ENCODE assay signal across 23 cellular contexts in the genomic region with DNA sequence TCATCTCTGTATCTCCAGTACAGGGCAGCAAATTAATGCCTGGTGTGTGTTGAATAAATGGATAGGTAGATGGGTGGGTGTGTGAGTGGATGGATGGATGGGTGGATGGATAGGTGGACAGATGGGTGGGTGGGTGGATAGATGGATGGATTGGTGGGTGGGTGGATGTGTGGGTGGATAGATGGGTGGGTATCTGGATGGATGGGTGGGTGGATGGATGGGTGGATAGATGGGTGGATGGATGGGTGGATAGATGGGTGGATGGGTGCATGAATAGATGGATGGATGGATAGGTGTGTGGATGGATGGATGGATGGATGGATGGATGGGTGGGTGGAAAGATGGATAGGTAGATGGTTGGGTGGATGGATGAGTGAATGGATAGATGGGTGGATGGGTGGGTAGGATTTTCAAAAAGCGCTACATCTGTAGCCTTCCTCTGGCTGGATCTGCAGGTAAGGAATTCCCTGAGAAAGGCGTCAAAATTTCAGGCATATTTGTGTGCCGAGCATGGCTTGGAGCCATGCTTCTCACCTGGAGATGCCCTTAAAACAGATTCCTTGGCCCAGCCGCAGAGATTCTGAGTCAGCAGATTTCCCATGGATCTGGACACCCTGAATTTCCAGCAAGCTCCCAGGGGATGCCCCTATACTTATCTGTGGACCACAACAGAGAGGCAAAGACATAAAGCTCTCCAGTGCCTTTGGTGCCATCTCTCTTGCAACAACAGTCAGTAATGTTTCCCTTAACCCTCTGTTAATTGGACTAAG.
"Had no signal": no experiment of that assay in that cellular context is flagged by ENCODE, and none has a peak within 500 bp of the region (broad histone marks: within the 10 kb centered on the region; RNA-seq: fewer than 3 reads in every experiment).

No MANE protein-coding gene starts in this region.

- FAIRE-seq: bronchial epithelial cell, RCC 7860 had no signal

- H3K36me3 Mint-ChIP-seq: activated naive CD4-positive, alpha-beta T cell treated with anti-CD3 and anti-CD28 coated beads, Interleukin-2, amount 50 U/mL, for 24 hours; T-cell had no signal

- H3K27ac Mint-ChIP-seq: activated CD4-positive, alpha-beta memory T cell treated with anti-CD3 and anti-CD28 coated beads, Interleukin-2, amount 10 ng/mL, durations not matched to agents 7 days and 5 days; activated CD4-positive, alpha-beta T cell treated with anti-CD3 and anti-CD28 coated beads for 36 hours; activated naive CD4-positive, alpha-beta T cell treated with anti-CD3 and anti-CD28 coated beads, Interleukin-2, amount 50 U/mL, for 24 hours; activated T-helper 17 cell treated with anti-CD3 and anti-CD28 coated beads, Interleukin-2, amount 50 U/mL, for 72 hours; T-cell had no signal

- DNase-seq: activated CD4-positive, alpha-beta memory T cell treated with anti-CD3 and anti-CD28 coated beads, Interleukin-2, amount 10 ng/mL, durations not matched to agents 7 days and 5 days; activated CD4-positive, alpha-beta T cell treated with anti-CD3 and anti-CD28 coated beads for 36 hours; activated CD4-positive, alpha-beta T cell treated with anti-CD3 and anti-CD28 coated beads, Interleukin-2, amount 50 U/mL, for 1 hour; activated naive CD4-positive, alpha-beta T cell; activated T-cell treated with anti-CD3 and anti-CD28 coated beads for 4 hours; activated T-cell treated with anti-CD3 and anti-CD28 coated beads, Interleukin-2, amount 50 U/mL, for 48 hours; aorta; KG1; NCI-H1105; NCI-H1436; NCI-H1694 treated with DMSO at 0.1 percent for 48 hours; NCI-H2081; NCI-H446; NCI-H524; SIG-M5; T-cell; T-helper 2 cell; WERI-Rb-1 had no signal

- H3K27me3 Mint-ChIP-seq: activated CD4-positive, alpha-beta memory T cell treated with anti-CD3 and anti-CD28 coated beads, Interleukin-2, amount 10 ng/mL, durations not matched to agents 7 days and 5 days; activated CD4-positive, alpha-beta T cell treated with anti-CD3 and anti-CD28 coated beads for 36 hours; activated naive CD4-positive, alpha-beta T cell treated with anti-CD3 and anti-CD28 coated beads, Interleukin-2, amount 50 U/mL, for 24 hours; central memory CD8-positive, alpha-beta T cell had no signal

- H3K27ac ChIP-seq: WERI-Rb-1 had no signal

- ATAC-seq: activated CD4-positive, alpha-beta T cell treated with anti-CD3 and anti-CD28 coated beads for 36 hours; activated T-helper 17 cell treated with anti-CD3 and anti-CD28 coated beads, Interleukin-2, amount 50 U/mL, for 72 hours; T-cell had no signal

- H3K4me1 Mint-ChIP-seq: activated CD4-positive, alpha-beta memory T cell treated with anti-CD3 and anti-CD28 coated beads, Interleukin-2, amount 10 ng/mL, durations not matched to agents 7 days and 5 days; activated CD4-positive, alpha-beta T cell treated with anti-CD3 and anti-CD28 coated beads for 36 hours; activated naive CD4-positive, alpha-beta T cell treated with anti-CD3 and anti-CD28 coated beads, Interleukin-2, amount 50 U/mL, for 24 hours; activated T-helper 17 cell treated with anti-CD3 and anti-CD28 coated beads, Interleukin-2, amount 50 U/mL, for 72 hours; central memory CD8-positive, alpha-beta T cell; T-cell had no signal

- H3K9me3 Mint-ChIP-seq: activated naive CD4-positive, alpha-beta T cell treated with anti-CD3 and anti-CD28 coated beads, Interleukin-2, amount 50 U/mL, for 24 hours; central memory CD8-positive, alpha-beta T cell had no signal

- H3K4me3 Mint-ChIP-seq: activated CD4-positive, alpha-beta memory T cell treated with anti-CD3 and anti-CD28 coated beads, Interleukin-2, amount 10 ng/mL, durations not matched to agents 7 days and 5 days; activated CD4-positive, alpha-beta T cell treated with anti-CD3 and anti-CD28 coated beads for 36 hours; activated naive CD4-positive, alpha-beta T cell treated with anti-CD3 and anti-CD28 coated beads, Interleukin-2, amount 50 U/mL, for 24 hours; activated T-helper 17 cell treated with anti-CD3 and anti-CD28 coated beads, Interleukin-2, amount 50 U/mL, for 72 hours; central memory CD8-positive, alpha-beta T cell; T-cell had no signal

- H3K36me3 ChIP-seq: WERI-Rb-1 had no signal
